Comparison of ENCODE assay signal across 11 cellular contexts in the genomic region with DNA sequence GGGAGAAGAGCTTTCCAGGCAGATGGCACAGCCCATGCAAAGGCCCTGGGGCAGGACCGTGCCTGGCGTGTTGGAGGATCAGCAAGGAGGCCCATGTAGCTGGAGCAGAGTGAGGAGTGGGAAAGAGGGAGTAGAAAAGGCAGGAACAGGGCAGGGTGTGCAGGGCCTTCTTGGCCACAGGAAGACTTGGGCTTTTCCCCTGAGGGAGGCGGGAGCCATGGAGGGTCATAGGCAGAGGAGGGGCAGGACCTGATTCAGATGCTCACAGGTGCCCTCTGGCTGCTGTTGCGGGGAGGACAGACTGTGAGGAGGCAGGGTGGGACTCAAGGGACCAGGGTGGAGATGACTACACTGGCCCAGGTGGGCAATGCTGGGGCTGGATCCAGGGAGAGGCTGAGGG. TPM values are rescaled to one million over a fixed set of nuclear protein-coding genes. Genes with fewer than 3 reads are reported as not detected.
A peak's percentile ranks its signal among the peaks of the same experiment; 100 is the strongest.
DNase-seq lines count a peak whose midpoint lies in the region; ATAC-seq and TF ChIP-seq lines count a peak whose summit lies in the region.
"Had no signal": no experiment of that assay in that cellular context is flagged by ENCODE, and none has a peak within 500 bp of the region (broad histone marks: within the 10 kb centered on the region; RNA-seq: fewer than 3 reads in every experiment).

No MANE protein-coding gene starts in this region.

- no peak overlapping the region for H3K4me3 Mint-ChIP-seq in endothelial cell (ENCODE audit: unreplicated experiment)

- H3K9ac ChIP-seq in OCI-LY1 (ENCODE audit: low read length) = no peak overlapping the region

- no peaks in the 10 kb centered on the region for H3K36me3 ChIP-seq in OCI-LY1 (ENCODE audit: insufficient read depth, low read length)
- no peaks in the 10 kb centered on the region for H3K36me3 ChIP-seq in upper lobe of right lung
- no peaks in the 10 kb centered on the region for H3K36me3 ChIP-seq in gastroesophageal sphincter

- WGBS in gastroesophageal sphincter (ENCODE audit: low coverage in 1 of 2), 2 donors = 92% methylated on average over 3 of the region's 4 CpGs; no CpG with 5 or more reads in 1 of the 2 donors

- H3K27ac ChIP-seq in OCI-LY1 (ENCODE audit: low read depth, low read length, poor library complexity, severe bottlenecking) = no peak overlapping the region
- no peak overlapping the region for H3K27ac ChIP-seq in upper lobe of right lung
- no peak overlapping the region for H3K27ac ChIP-seq in gastroesophageal sphincter
- H3K27ac ChIP-seq: HL-60 had no signal

- no peaks in the 10 kb centered on the region for H3K79me2 ChIP-seq in OCI-LY1 (ENCODE audit: insufficient read depth, low read length)

- DNase-seq in stimulated activated CD4-positive, alpha-beta T cell treated with anti-CD3 and anti-CD28 coated beads, Interleukin-4, amount 100 ng/mL, for 1 hour = peak; percentile 18
- DNase-seq in stimulated activated CD4-positive, alpha-beta T cell treated with anti-CD3 and anti-CD28 coated beads, Interleukin-4, amount 100 ng/mL, for 4 hours = no peak
- DNase-seq in endothelial cell (ENCODE audit: low spot score) = peak; percentile 28
- no peak for DNase-seq in upper lobe of right lung
- no peak for DNase-seq in activated gamma-delta T cell treated with Interleukin-2 at 50 U/mL for 16 hours
- DNase-seq in effector CD4-positive, alpha-beta T cell = no peak
- DNase-seq: DMS79 treated with DMSO at 0.1 percent for 48 hours, NCI-H2171 had no signal

- no peaks in the 10 kb centered on the region for H3K9me3 ChIP-seq in OCI-LY1 (ENCODE audit: low read length)
- no peaks in the 10 kb centered on the region for H3K9me3 ChIP-seq in upper lobe of right lung
- no peaks in the 10 kb centered on the region for H3K9me3 ChIP-seq in gastroesophageal sphincter

- peaks cover 6% of the 10 kb centered on the region for H3K27me3 Mint-ChIP-seq in endothelial cell (ENCODE audit: unreplicated experiment)

- H3K9me3 Mint-ChIP-seq in endothelial cell (ENCODE audit: unreplicated experiment) = no peaks in the 10 kb centered on the region

- H3K4me1 Mint-ChIP-seq in endothelial cell (ENCODE audit: unreplicated experiment) = peaks cover 5% of the 10 kb centered on the region

- ATAC-seq in upper lobe of right lung (peak; percentile 28), gastroesophageal sphincter (no peak)

- H3K9me2 ChIP-seq in OCI-LY1 (ENCODE audit: low read depth, low read length) = no peaks in the 10 kb centered on the region

- H3K4me2 ChIP-seq in OCI-LY1 (ENCODE audit: low read length) = no peak overlapping the region

- TF ChIP-seq POLR2A in gastroesophageal sphincter (IDR thresholded peaks at IDR 0.05) = no peak

- no peaks in the 10 kb centered on the region for H3F3A ChIP-seq in OCI-LY1 (ENCODE audit: insufficient read depth, low read length)

- no peaks in the 10 kb centered on the region for H3K4me1 ChIP-seq in OCI-LY1 (ENCODE audit: insufficient read depth, low read length, severe bottlenecking)
- no peaks in the 10 kb centered on the region for H3K4me1 ChIP-seq in upper lobe of right lung
- no peaks in the 10 kb centered on the region for H3K4me1 ChIP-seq in gastroesophageal sphincter

- no peak overlapping the region for H2AFZ ChIP-seq in OCI-LY1 (ENCODE audit: low read length)

- intact Hi-C loops in upper lobe of right lung (cut with DNase I) = no loop called here

- H3K4me3 ChIP-seq in OCI-LY1 (ENCODE audit: low read depth, low read length, poor library complexity, severe bottlenecking) (no peak overlapping the region), upper lobe of right lung (no peak overlapping the region), gastroesophageal sphincter (no peak overlapping the region)

- H3K27me3 ChIP-seq in OCI-LY1 (ENCODE audit: insufficient read depth, low read length) (no peaks in the 10 kb centered on the region), upper lobe of right lung (peaks cover 38% of the 10 kb centered on the region), gastroesophageal sphincter (peaks cover 82% of the 10 kb centered on the region)

- TF ChIP-seq EP300 in gastroesophageal sphincter (IDR thresholded peaks at IDR 0.05) = no peak

- no peak overlapping the region for H3K27ac Mint-ChIP-seq in endothelial cell (ENCODE audit: unreplicated experiment)

- TF ChIP-seq CTCF in OCI-LY1 (IDR thresholded peaks at IDR 0.05; ENCODE audit: low read length) = peak; percentile 30; the same call in 1 of the 2 replicates
- peak; percentile 32 for TF ChIP-seq CTCF in endothelial cell (IDR thresholded peaks at IDR 0.05; ENCODE audit: unreplicated experiment)
- no peak for TF ChIP-seq CTCF in upper lobe of right lung (IDR thresholded peaks at IDR 0.05)
- TF ChIP-seq CTCF in gastroesophageal sphincter (IDR thresholded peaks at IDR 0.05) = peak in 1 of 4 experiments; percentile 12

- H3K36me3 Mint-ChIP-seq in endothelial cell (ENCODE audit: low read depth, unreplicated experiment) = no peaks in the 10 kb centered on the region

- no peaks in the 10 kb centered on the region for H4K20me1 ChIP-seq in OCI-LY1 (ENCODE audit: insufficient read depth, low read length)

RNA-seq across cellular contexts. Expression of a gene that starts 13.8 kb away (rescaled TPM):
- 93.7 TPM for total RNA-seq in endothelial cell (ENCODE audit: unreplicated experiment)
- total RNA-seq in upper lobe of right lung = 131 TPM
- 100 to 1,000 TPM; 142 to 244 (median 223) TPM for total RNA-seq in gastroesophageal sphincter

Comparison
In these comparisons a context has a peak if more than half of its experiments do, and no peak if none do; other contexts are left out.
1. DNase-seq: peak in stimulated activated CD4-positive, alpha-beta T cell treated with anti-CD3 and anti-CD28 coated beads, Interleukin-4, amount 100 ng/mL, for 1 hour (single experiment) and endothelial cell (single experiment); none in stimulated activated CD4-positive, alpha-beta T cell treated with anti-CD3 and anti-CD28 coated beads, Interleukin-4, amount 100 ng/mL, for 4 hours (0 of 2), upper lobe of right lung (single experiment), activated gamma-delta T cell treated with Interleukin-2 at 50 U/mL for 16 hours (single experiment) and effector CD4-positive, alpha-beta T cell (single experiment).